18 cellular contexts compared by ENCODE assay signal in the genomic region with DNA sequence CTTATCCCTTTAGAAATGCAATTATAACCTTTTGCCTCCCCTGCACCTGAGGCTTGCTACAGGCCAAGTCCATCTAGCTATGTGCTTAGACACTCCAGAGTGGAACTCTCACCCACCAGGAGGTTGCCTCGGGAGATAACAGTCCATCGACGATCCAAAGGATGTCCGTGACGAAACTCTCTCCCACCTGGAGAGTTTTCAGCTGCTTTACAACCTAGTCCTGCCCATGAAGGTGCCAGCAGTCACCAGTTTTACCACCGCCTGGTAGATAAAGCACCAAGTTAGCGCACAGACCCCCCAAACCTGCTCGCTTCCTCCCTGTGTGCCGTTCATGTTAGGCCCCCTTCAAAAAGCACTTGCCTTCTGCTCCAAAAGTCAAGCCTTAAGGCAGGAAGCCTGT. TPM values are rescaled to one million over a fixed set of nuclear protein-coding genes. Genes with fewer than 3 reads are reported as not detected.
"Had no signal": no experiment of that assay in that cellular context is flagged by ENCODE, and none has a peak within 500 bp of the region (broad histone marks: within the 10 kb centered on the region; RNA-seq: fewer than 3 reads in every experiment).

No MANE protein-coding gene starts in this region.

- H3K4me1 ChIP-seq: colonic mucosa had no signal

- H3K27ac Mint-ChIP-seq: activated naive CD8-positive, alpha-beta T cell; activated T-helper 17 cell treated with anti-CD3 and anti-CD28 coated beads, Interleukin-2, amount 50 U/mL, for 72 hours; progenitor cell of endocrine pancreas; stimulated activated effector memory CD8-positive, alpha-beta T cell treated with anti-CD3 and anti-CD28 coated beads, Interleukin-12 subunit alpha, Interleukin-12 subunit beta, amount 100 ng/mL, for 72 hours; stimulated activated naive CD8-positive, alpha-beta T cell treated with anti-CD3 and anti-CD28 coated beads, Interleukin-15, amount 100 ng/mL, for 72 hours had no signal

- H3K27me3 Mint-ChIP-seq: activated naive CD8-positive, alpha-beta T cell; activated T-helper 17 cell treated with anti-CD3 and anti-CD28 coated beads, Interleukin-2, amount 50 U/mL, for 72 hours; central memory CD8-positive, alpha-beta T cell; stimulated activated naive CD8-positive, alpha-beta T cell treated with anti-CD3 and anti-CD28 coated beads, Interleukin-15, amount 100 ng/mL, for 72 hours had no signal

- H3K27me3 ChIP-seq: adrenal gland, breast epithelium, colonic mucosa, tibial artery had no signal

- H3K4me3 ChIP-seq: adrenal gland, breast epithelium, colonic mucosa, tibial artery had no signal

- H3K4me3 Mint-ChIP-seq: activated naive CD8-positive, alpha-beta T cell; activated T-helper 17 cell treated with anti-CD3 and anti-CD28 coated beads, Interleukin-2, amount 50 U/mL, for 72 hours; central memory CD8-positive, alpha-beta T cell; naive B cell; neural crest cell; stimulated activated effector memory CD8-positive, alpha-beta T cell treated with anti-CD3 and anti-CD28 coated beads, Interleukin-12 subunit alpha, Interleukin-12 subunit beta, amount 100 ng/mL, for 72 hours; stimulated activated naive CD8-positive, alpha-beta T cell treated with anti-CD3 and anti-CD28 coated beads, Interleukin-15, amount 100 ng/mL, for 72 hours had no signal

- H3K9me3 Mint-ChIP-seq: activated T-helper 17 cell treated with anti-CD3 and anti-CD28 coated beads, Interleukin-2, amount 50 U/mL, for 72 hours; central memory CD8-positive, alpha-beta T cell; neural crest cell; stimulated activated effector memory CD8-positive, alpha-beta T cell treated with anti-CD3 and anti-CD28 coated beads, Interleukin-12 subunit alpha, Interleukin-12 subunit beta, amount 100 ng/mL, for 72 hours; stimulated activated naive CD8-positive, alpha-beta T cell treated with anti-CD3 and anti-CD28 coated beads, Interleukin-15, amount 100 ng/mL, for 72 hours had no signal

- H3K9me3 ChIP-seq: adrenal gland, breast epithelium, colonic mucosa, tibial artery had no signal

- H3K27ac ChIP-seq: adrenal gland, breast epithelium, colonic mucosa, tibial artery had no signal

- H3K36me3 ChIP-seq: adrenal gland, breast epithelium, colonic mucosa, tibial artery had no signal

- DNase-seq: activated T-cell treated with anti-CD3 and anti-CD28 coated beads, Interleukin-2, amount 50 U/mL, for 1 hour; colonic mucosa; hippocampal formation; kidney glomerular epithelial cell; mesenchymal stem cell; naive B cell; stimulated activated CD4-positive, alpha-beta T cell treated with anti-CD3 and anti-CD28 coated beads, Interleukin-2, amount 100 ng/mL, for 24 hours; stimulated activated naive CD8-positive, alpha-beta T cell treated with anti-CD3 and anti-CD28 coated beads, Interleukin-15, amount 100 ng/mL, for 72 hours; tibial artery had no signal

- H3K36me3 Mint-ChIP-seq: activated naive CD8-positive, alpha-beta T cell; naive B cell; stimulated activated effector memory CD8-positive, alpha-beta T cell treated with anti-CD3 and anti-CD28 coated beads, Interleukin-12 subunit alpha, Interleukin-12 subunit beta, amount 100 ng/mL, for 72 hours had no signal

- H3K4me1 Mint-ChIP-seq: activated T-helper 17 cell treated with anti-CD3 and anti-CD28 coated beads, Interleukin-2, amount 50 U/mL, for 72 hours; central memory CD8-positive, alpha-beta T cell; naive B cell had no signal

- ATAC-seq: activated T-helper 17 cell treated with anti-CD3 and anti-CD28 coated beads, Interleukin-2, amount 50 U/mL, for 72 hours; SK-N-SH treated with all-trans-retinoic acid at 6 μM for 48 hours; stimulated activated effector memory CD8-positive, alpha-beta T cell treated with anti-CD3 and anti-CD28 coated beads, Interleukin-12 subunit alpha, Interleukin-12 subunit beta, amount 100 ng/mL, for 72 hours; stimulated activated naive CD8-positive, alpha-beta T cell treated with anti-CD3 and anti-CD28 coated beads, Interleukin-15, amount 100 ng/mL, for 72 hours had no signal

RNA-seq across cellular contexts. Expression of gene SHISAL1, which starts 53.1 kb away (rescaled TPM):
- total RNA-seq: activated T-helper 17 cell treated with anti-CD3 and anti-CD28 coated beads, Interleukin-2, amount 50 U/mL, for 72 hours had no signal
